ENCODE assay signal across 18 cellular contexts in the genomic region with DNA sequence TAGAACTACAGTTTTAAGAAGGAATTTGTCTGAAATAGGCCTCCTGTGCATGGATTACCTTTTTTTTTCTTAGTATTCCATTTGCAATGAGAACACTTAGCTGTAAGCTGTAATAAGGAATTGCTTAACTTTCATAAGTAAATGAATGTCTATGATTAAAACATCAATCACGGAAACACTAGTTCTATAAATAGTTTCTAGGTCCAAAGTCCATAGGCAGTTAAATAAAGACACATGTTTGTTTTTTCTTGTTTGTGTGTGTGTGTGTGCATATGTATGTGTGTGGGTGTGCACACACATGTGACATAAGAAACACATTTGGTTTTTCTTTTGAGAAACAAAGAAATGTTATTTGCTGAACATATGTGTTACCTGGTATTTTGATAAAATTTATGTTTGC. TPM values are rescaled to one million over a fixed set of nuclear protein-coding genes. Genes with fewer than 3 reads are reported as not detected.
DNase-seq lines count a peak whose midpoint lies in the region; ATAC-seq, FAIRE-seq and TF ChIP-seq lines count a peak whose summit lies in the region.
"Had no signal": no experiment of that assay in that cellular context is flagged by ENCODE, and none has a peak within 500 bp of the region (broad histone marks: within the 10 kb centered on the region; RNA-seq: fewer than 3 reads in every experiment).

No MANE protein-coding gene starts in this region.

- TF ChIP-seq CTCF in left ventricle myocardium inferior (IDR thresholded peaks at IDR 0.05; ENCODE audit: borderline replicate concordance) (no peak), kidney (IDR thresholded peaks at IDR 0.05; ENCODE audit: borderline replicate concordance, extremely low read depth, insufficient read depth) (no peak)

- H3K36me3 ChIP-seq in left ventricle myocardium inferior: no peaks in the 10 kb centered on the region
- no peaks in the 10 kb centered on the region for H3K36me3 ChIP-seq in kidney (ENCODE audit: control insufficient read depth in 1 of 2, insufficient read depth in 2 of 2, low read length in 2 of 2)
- H3K36me3 ChIP-seq: breast epithelium, HAP-1 had no signal

- FAIRE-seq in kidney (lab: Jason Lieb, UNC): peak; percentile 37
- FAIRE-seq: endometrium had no signal

- peaks cover 67% of the 10 kb centered on the region for H3K36me3 Mint-ChIP-seq in activated CD4-positive, alpha-beta memory T cell treated with anti-CD3 and anti-CD28 coated beads, Interleukin-2, amount 10 ng/mL, durations not matched to agents 7 days and 5 days (ENCODE audit: low read depth)

- intact Hi-C loops in left ventricle myocardium inferior (cut with micrococcal nuclease) (no loop called here), left cardiac atrium (cut with DNase I) (no loop called here), kidney (cut with DNase I) (no loop called here)

- peak overlapping the region; percentile 50 for H3K4me3 Mint-ChIP-seq in activated CD4-positive, alpha-beta memory T cell treated with anti-CD3 and anti-CD28 coated beads, Interleukin-2, amount 10 ng/mL, durations not matched to agents 7 days and 5 days

- no peak overlapping the region for H3K4me3 ChIP-seq in left ventricle myocardium inferior
- no peak overlapping the region for H3K4me3 ChIP-seq in kidney (ENCODE audit: low read length in 2 of 2)
- H3K4me3 ChIP-seq: breast epithelium, HAP-1 had no signal

- peak overlapping the region in 1 of 2 donors; percentile 12 for H3K9ac ChIP-seq in kidney (ENCODE audit: low read length in 2 of 2)
- H3K9ac ChIP-seq: parathyroid adenoma had no signal

- H3K27me3 ChIP-seq in left ventricle myocardium inferior (ENCODE audit: low read depth): no peaks in the 10 kb centered on the region
- H3K27me3 ChIP-seq: breast epithelium had no signal

- peak overlapping the region; percentile 99 for H3K27ac Mint-ChIP-seq in activated CD4-positive, alpha-beta memory T cell treated with anti-CD3 and anti-CD28 coated beads, Interleukin-2, amount 10 ng/mL, durations not matched to agents 7 days and 5 days

- H3K9me3 Mint-ChIP-seq in activated CD4-positive, alpha-beta memory T cell treated with anti-CD3 and anti-CD28 coated beads, Interleukin-2, amount 10 ng/mL, durations not matched to agents 7 days and 5 days: no peaks in the 10 kb centered on the region

- CTCF ChIA-PET in activated CD4-positive, alpha-beta memory T cell treated with anti-CD3 and anti-CD28 coated beads, Interleukin-2, amount 10 ng/mL, durations not matched to agents 7 days and 5 days (lab: Charles Lee): interaction anchor here (1.0 kb wide), 1 partner anchor 9 kb away, joined by 3 read pairs; no protein-coding TSS in a partner anchor

- H3K27ac ChIP-seq in left ventricle myocardium inferior (replicated peaks) (peak overlapping the region; percentile 85), kidney (ENCODE audit: low read depth in 2 of 2, low read length in 2 of 2) (peak overlapping the region; percentile 51 to 55)
- H3K27ac ChIP-seq: breast epithelium, parathyroid adenoma had no signal

- ATAC-seq in left cardiac atrium: no peak
- no peak for ATAC-seq in GM18861 (IDR thresholded peaks at IDR 0.05; ENCODE audit: unreplicated experiment)
- ATAC-seq: PC-3 had no signal

- H3K4me1 ChIP-seq in left ventricle myocardium inferior (peaks cover 81% of the 10 kb centered on the region), kidney (ENCODE audit: control insufficient read depth in 1 of 2, insufficient read depth in 1 of 2, low read depth in 1 of 2, low read length in 2 of 2) (peaks cover 17 to 27% of the 10 kb centered on the region in 2 donors)
- H3K4me1 ChIP-seq: breast epithelium, parathyroid adenoma had no signal

- H3K4me1 Mint-ChIP-seq in activated CD4-positive, alpha-beta memory T cell treated with anti-CD3 and anti-CD28 coated beads, Interleukin-2, amount 10 ng/mL, durations not matched to agents 7 days and 5 days: peaks cover 83% of the 10 kb centered on the region

- H3K27me3 Mint-ChIP-seq in activated CD4-positive, alpha-beta memory T cell treated with anti-CD3 and anti-CD28 coated beads, Interleukin-2, amount 10 ng/mL, durations not matched to agents 7 days and 5 days: no peaks in the 10 kb centered on the region

- POLR2A ChIA-PET in activated CD4-positive, alpha-beta memory T cell treated with anti-CD3 and anti-CD28 coated beads, Interleukin-2, amount 10 ng/mL, durations not matched to agents 7 days and 5 days (lab: Charles Lee): interaction anchor here (0.6 to 11.2 kb wide), 6 partner anchors 9 to 1013 kb away, joined by 3 to 516 read pairs (median 3); a partner anchor contains a TSS

- DNase-seq in left ventricle myocardium inferior: no peak
- DNase-seq in left cardiac atrium: no peak
- DNase-seq in activated CD4-positive, alpha-beta memory T cell treated with anti-CD3 and anti-CD28 coated beads, Interleukin-2, amount 10 ng/mL, durations not matched to agents 7 days and 5 days: no peak
- no peak for DNase-seq in kidney
- no peak for DNase-seq in epidermal melanocyte (ENCODE audit: insufficient read length, low spot score)
- no peak for DNase-seq in RPMI8226
- no peak for DNase-seq in mesenteric fat pad (ENCODE audit: low spot score)
- DNase-seq: DMS79 treated with DMSO at 0.1 percent for 48 hours; foreskin melanocyte; NCI-H446; PC-3; stimulated activated CD4-positive, alpha-beta T cell treated with anti-CD3 and anti-CD28 coated beads, Interleukin-12 subunit alpha, Interleukin-12 subunit beta, amount 100 ng/mL, for 4 hours; substantia nigra had no signal

- H3K9me3 ChIP-seq in left ventricle myocardium inferior (replicated peaks) (no peaks in the 10 kb centered on the region), kidney (ENCODE audit: control insufficient read depth in 1 of 2, low read length in 2 of 2) (no peaks in the 10 kb centered on the region)
- H3K9me3 ChIP-seq: breast epithelium, HAP-1 had no signal

RNA-seq across cellular contexts. Expression of a gene that starts 11.2 kb away (rescaled TPM):
- total RNA-seq in left ventricle myocardium inferior (9.0 TPM), left cardiac atrium (1 to 10 TPM; 5.3 to 5.7 TPM), kidney (15.2 TPM), mesenteric fat pad (6.2 TPM)
- total RNA-seq in activated CD4-positive, alpha-beta memory T cell treated with anti-CD3 and anti-CD28 coated beads, Interleukin-2, amount 10 ng/mL, durations not matched to agents 7 days and 5 days: 100 to 1,000 TPM; 102 to 106 TPM
- polyA plus RNA-seq in kidney (ENCODE audit: insufficient read depth, low read depth, low replicate concordance): 2.2 TPM
- total RNA-seq: PC-3 had no signal
